8 cellular contexts compared by ENCODE assay signal in the genomic region with DNA sequence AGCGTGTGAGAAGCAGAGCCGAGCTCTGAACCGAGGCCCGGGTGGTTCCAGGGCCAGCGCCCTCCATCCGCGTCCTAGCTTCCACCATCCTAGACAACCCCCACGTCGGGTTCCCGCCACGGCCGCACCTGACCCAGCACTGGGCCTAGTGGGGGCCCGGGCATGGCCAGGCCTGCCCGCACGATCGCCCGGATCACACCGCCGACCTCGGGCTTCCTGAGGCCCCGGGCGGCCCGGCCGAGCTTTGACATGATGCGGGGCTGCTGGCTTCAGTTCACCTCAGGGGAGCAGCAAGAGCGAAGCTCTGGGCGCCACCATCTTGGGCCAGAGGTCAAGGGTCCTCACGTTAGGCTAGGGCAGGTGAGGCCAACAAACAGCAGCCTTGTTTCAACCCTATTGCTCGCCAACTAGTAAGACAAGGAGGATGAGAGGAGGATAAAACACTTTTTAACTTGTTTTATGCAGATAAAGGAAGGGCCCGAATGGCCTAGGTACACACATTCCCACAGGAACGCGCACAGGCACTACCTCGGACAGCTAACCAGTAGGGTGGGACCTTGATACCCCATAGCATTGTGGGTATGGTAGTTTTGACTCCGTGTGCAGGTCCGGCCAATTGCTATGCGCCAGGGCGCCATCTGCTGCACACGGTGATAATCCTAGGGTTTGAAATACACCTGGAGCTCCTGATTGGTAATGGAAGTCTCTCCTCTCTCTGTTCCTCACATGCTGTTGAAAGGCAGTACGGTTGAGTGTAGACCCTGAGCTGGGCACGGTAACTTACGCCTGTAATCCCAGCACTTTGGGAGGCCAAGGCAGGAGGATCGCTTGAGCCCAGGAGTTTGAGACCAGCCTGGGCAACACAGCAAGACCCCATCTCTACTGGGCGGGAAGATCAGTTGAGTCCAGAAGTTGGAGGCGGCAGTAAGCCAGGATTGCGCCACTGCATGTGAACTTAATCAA. TPM values are rescaled to one million over a fixed set of nuclear protein-coding genes. Genes with fewer than 3 reads are reported as not detected.
A peak's percentile ranks its signal among the peaks of the same experiment; 100 is the strongest.
DNase-seq lines count a peak whose midpoint lies in the region; ATAC-seq and TF ChIP-seq lines count a peak whose summit lies in the region.

A gene (minus strand): TSS at position 345 of the 963 bp plus-strand sequence. CDS start 94 bp downstream, at position 251.

- peaks cover 0 to 2% of the 10 kb centered on the region in 2 donors for H3K9me3 Mint-ChIP-seq in natural killer cell

- peak; percentile 93 for DNase-seq in Daoy (ENCODE audit: low read depth)
- DNase-seq in Kasumi-1 (lab: John Stamatoyannopoulos, UW) = peak; percentile 94 to 95
- DNase-seq in RPMI7951 (ENCODE audit: low read depth) = peak; percentile 91
- peak; percentile 71 to 72 for DNase-seq in activated T-helper 1 cell treated with anti-CD3 and anti-CD28 coated beads, Interleukin-2, amount 50 U/mL, for 16 hours (ENCODE audit: low read depth in 1 of 2, low spot score in 1 of 2)
- peak; percentile 92 for DNase-seq in fibroblast of mammary gland (ENCODE audit: low read depth)
- peak; percentile 84 for DNase-seq in natural killer cell
- DNase-seq in stimulated activated naive CD8-positive, alpha-beta T cell treated with anti-CD3 and anti-CD28 coated beads, Interleukin-15, Interleukin-2, amounts not matched to agents 100 U/mL and 50 U/mL, for 24 hours = peak; percentile 91

- H3K36me3 Mint-ChIP-seq in natural killer cell = no peaks in the 10 kb centered on the region

- peaks cover 0 to 11% of the 10 kb centered on the region in 2 donors for H3K27me3 Mint-ChIP-seq in natural killer cell (ENCODE audit: low read depth in 2 of 2)

- intact Hi-C loops in natural killer cell (cut with micrococcal nuclease) = loop anchor here (1.0 to 2.0 kb wide), 2 partner anchors 30 to 42 kb away; a partner anchor contains a TSS

- H3K4me1 Mint-ChIP-seq in natural killer cell = peaks cover 16 to 17% of the 10 kb centered on the region in 2 donors

- TF ChIP-seq CTCF in fibroblast of mammary gland (conservative IDR thresholded peaks at IDR 0.05; ENCODE audit: control insufficient read depth, insufficient read depth, low read depth, low read length) = peak; percentile 64
- peak; percentile 75 for TF ChIP-seq CTCF in natural killer cell (IDR thresholded peaks at IDR 0.05)

- peak within 1 kb of the TSS; percentile 89 to 95 for H3K27ac Mint-ChIP-seq in natural killer cell

- peak within 1 kb of the TSS; percentile 87 for H3K4me3 Mint-ChIP-seq in natural killer cell

- ATAC-seq in GM21825 (IDR thresholded peaks at IDR 0.05; ENCODE audit: unreplicated experiment) (peak; percentile 91), natural killer cell (peak; percentile 97 to 100 (median 98))
- ATAC-seq in stimulated activated naive CD8-positive, alpha-beta T cell treated with anti-CD3 and anti-CD28 coated beads, Interleukin-15, Interleukin-2, amounts not matched to agents 100 U/mL and 50 U/mL, for 24 hours = peak; percentile 99

- H3K4me3 ChIP-seq in fibroblast of mammary gland (ENCODE audit: control insufficient read depth, low read depth, low read length) = peak within 1 kb of the TSS; percentile 84

RNA-seq across cellular contexts. Expression of the gene that starts here (rescaled TPM):
- total RNA-seq in Daoy (2014; rRNA removed; shearing (Covaris generic)) = 107 and 157 TPM in 2 replicates
- total RNA-seq in RPMI7951 (2014; rRNA removed; shearing (Covaris generic)) = 67.6 and 74.4 TPM in 2 replicates
- total RNA-seq in natural killer cell = 10 to 100 TPM; 20.7 to 24.2 (median 23.9) TPM

Comparison
In these comparisons a context has a peak if more than half of its experiments do, and no peak if none do; other contexts are left out.
1. Peak in every context shown above with its lines: DNase-seq, ATAC-seq and H3K4me3 ChIP-seq.